19 cellular contexts compared by ENCODE assay signal in genomic region chr7:14446231-14446630, GRCh38.
DNase-seq lines count a peak whose midpoint lies in the region; ATAC-seq and TF ChIP-seq lines count a peak whose summit lies in the region.
"Had no signal": no experiment of that assay in that cellular context is flagged by ENCODE, and none has a peak within 500 bp of the region (broad histone marks: within the 10 kb centered on the region; RNA-seq: fewer than 3 reads in every experiment).

No MANE protein-coding gene starts in this region.

- H3K4me2 ChIP-seq in KMS-11 (peak overlapping the region; percentile 6; the same call in 1 of the 2 replicates), hepatocyte (peak overlapping the region; percentile 48)
- H3K4me2 ChIP-seq: BLaER1 had no signal

- H3K27me3 ChIP-seq in KMS-11 (ENCODE audit: insufficient read depth, low read depth) (no peaks in the 10 kb centered on the region), hepatocyte (no peaks in the 10 kb centered on the region), ascending aorta (no peaks in the 10 kb centered on the region)
- H3K27me3 ChIP-seq: BLaER1 had no signal

- peaks cover 12% of the 10 kb centered on the region for H3K4me1 ChIP-seq in KMS-11 (ENCODE audit: low read depth, poor library complexity, severe bottlenecking)
- peaks cover 3% of the 10 kb centered on the region for H3K4me1 ChIP-seq in hepatocyte (ENCODE audit: insufficient read depth)
- H3K4me1 ChIP-seq in ascending aorta, result no peaks in the 10 kb centered on the region
- H3K4me1 ChIP-seq: BLaER1 had no signal

- H3K4me3 Mint-ChIP-seq in Calu3 (ENCODE audit: low read depth, unreplicated experiment), result no peak overlapping the region
- no peak overlapping the region for H3K4me3 Mint-ChIP-seq in stimulated activated memory B cell treated with anti-CD40 and anti-IgM and Interleukin-4, amounts not matched to agents 10 μg/mL and 1 μg/mL and 100 μg/mL, for 72 hours
- H3K4me3 Mint-ChIP-seq: CD14-positive monocyte, H9 had no signal

- H3K9me2 ChIP-seq in hepatocyte (replicated peaks; ENCODE audit: insufficient read depth), result no peaks in the 10 kb centered on the region

- ATAC-seq in GM19438 (IDR thresholded peaks at IDR 0.05; ENCODE audit: low read depth, unreplicated experiment), result peak; percentile 21
- no peak for ATAC-seq in stimulated activated memory B cell treated with anti-CD40 and anti-IgM and Interleukin-4, amounts not matched to agents 10 μg/mL and 1 μg/mL and 100 μg/mL, for 72 hours
- ATAC-seq: K562 had no signal

- H4K20me1 ChIP-seq in KMS-11 (ENCODE audit: insufficient read depth), result no peaks in the 10 kb centered on the region
- H4K20me1 ChIP-seq in hepatocyte (ENCODE audit: insufficient read depth, poor library complexity, severe bottlenecking), result no peaks in the 10 kb centered on the region
- H4K20me1 ChIP-seq: BLaER1 had no signal

- intact Hi-C loops in Calu3 (cut with micrococcal nuclease; ENCODE audit: unreplicated experiment), result loop anchor here (5.0 kb wide), 2 partner anchors 229 to 594 kb away; no protein-coding TSS in a partner anchor
- intact Hi-C loops in ascending aorta (cut with DNase I), result no loop called here

- peak overlapping the region; percentile 60 for H3K27ac Mint-ChIP-seq in Calu3 (ENCODE audit: unreplicated experiment)
- no peak overlapping the region for H3K27ac Mint-ChIP-seq in stimulated activated memory B cell treated with anti-CD40 and anti-IgM and Interleukin-4, amounts not matched to agents 10 μg/mL and 1 μg/mL and 100 μg/mL, for 72 hours
- H3K27ac Mint-ChIP-seq: CD14-positive monocyte; CD4-positive, alpha-beta memory T cell; H9 had no signal

- no peaks in the 10 kb centered on the region for H3K27me3 Mint-ChIP-seq in Calu3 (ENCODE audit: unreplicated experiment)
- H3K27me3 Mint-ChIP-seq in stimulated activated memory B cell treated with anti-CD40 and anti-IgM and Interleukin-4, amounts not matched to agents 10 μg/mL and 1 μg/mL and 100 μg/mL, for 72 hours, result no peaks in the 10 kb centered on the region

- H3K79me2 ChIP-seq in KMS-11 (ENCODE audit: insufficient read depth, low read depth) (no peaks in the 10 kb centered on the region), hepatocyte (no peaks in the 10 kb centered on the region)

- no peaks in the 10 kb centered on the region for H3K36me3 Mint-ChIP-seq in Calu3 (ENCODE audit: insufficient read depth, unreplicated experiment)
- no peaks in the 10 kb centered on the region for H3K36me3 Mint-ChIP-seq in stimulated activated memory B cell treated with anti-CD40 and anti-IgM and Interleukin-4, amounts not matched to agents 10 μg/mL and 1 μg/mL and 100 μg/mL, for 72 hours
- H3K36me3 Mint-ChIP-seq: CD14-positive monocyte; CD4-positive, alpha-beta memory T cell had no signal

- H2AFZ ChIP-seq in KMS-11 (ENCODE audit: low read depth) (no peak overlapping the region), hepatocyte (peak overlapping the region; percentile 39)

- H3K4me3 ChIP-seq in KMS-11 (IDR thresholded peaks at IDR 0.05; ENCODE audit: insufficient read depth, low read depth, low read length) (no peak overlapping the region), hepatocyte (no peak overlapping the region), ascending aorta (no peak overlapping the region)
- H3K4me3 ChIP-seq: BLaER1, GM12878, K562 had no signal

- peaks cover 15% of the 10 kb centered on the region for H3K4me1 Mint-ChIP-seq in Calu3 (ENCODE audit: low read depth, unreplicated experiment)
- H3K4me1 Mint-ChIP-seq in stimulated activated memory B cell treated with anti-CD40 and anti-IgM and Interleukin-4, amounts not matched to agents 10 μg/mL and 1 μg/mL and 100 μg/mL, for 72 hours, result peaks cover 14% of the 10 kb centered on the region
- H3K4me1 Mint-ChIP-seq: CD14-positive monocyte, H9 had no signal

- DNase-seq in Calu3, result no peak
- DNase-seq in hepatocyte (ENCODE audit: low spot score), result no peak
- no peak for DNase-seq in GM19240 (ENCODE audit: insufficient read length, low spot score)
- no peak for DNase-seq in ascending aorta (ENCODE audit: low spot score in 2 of 2)
- DNase-seq in amniotic stem cell (lab: John Stamatoyannopoulos, UW), result no peak
- DNase-seq: 8988T, DMS79 treated with DMSO at 0.1 percent for 48 hours, GOT3, IMR-90 had no signal

- H3K27ac ChIP-seq in KMS-11 (no peak overlapping the region), hepatocyte (peak overlapping the region; percentile 68), ascending aorta (no peak overlapping the region)
- H3K27ac ChIP-seq: BLaER1, HL-60 had no signal

- 32% methylated on average over 1 of the region's 1 CpG for WGBS in hepatocyte (ENCODE audit: low lambda C conversion rate, missing lambda C conversion rate)

- CTCF ChIA-PET in Calu3 (lab: Charles Lee), result interaction anchor here (0.6 to 1.8 kb wide), 3 partner anchors 122 to 457 kb away, joined by 3 to 7 read pairs (median 4); partner anchors contain the start of gene ETV1

- H3K9ac ChIP-seq in KMS-11, result no peak overlapping the region
- H3K9ac ChIP-seq: BLaER1 had no signal

- H3K36me3 ChIP-seq in KMS-11 (ENCODE audit: insufficient read depth) (no peaks in the 10 kb centered on the region), hepatocyte (replicated peaks; ENCODE audit: insufficient read depth, low read depth) (no peaks in the 10 kb centered on the region), ascending aorta (no peaks in the 10 kb centered on the region)
- H3K36me3 ChIP-seq: BLaER1 had no signal

- no peaks in the 10 kb centered on the region for H3K9me3 ChIP-seq in hepatocyte (ENCODE audit: low read depth)
- no peaks in the 10 kb centered on the region for H3K9me3 ChIP-seq in ascending aorta
- H3K9me3 ChIP-seq: BLaER1 had no signal

- TF ChIP-seq CTCF in Calu3 (IDR thresholded peaks at IDR 0.05; ENCODE audit: unreplicated experiment) (no peak), KMS-11 (conservative IDR thresholded peaks at IDR 0.05; ENCODE audit: low read depth, low read length) (no peak), hepatocyte (IDR thresholded peaks at IDR 0.05; ENCODE audit: poor library complexity) (no peak), ascending aorta (IDR thresholded peaks at IDR 0.05) (no peak)

- peaks cover 2% of the 10 kb centered on the region for H3K9me3 Mint-ChIP-seq in Calu3 (ENCODE audit: low read depth, unreplicated experiment)
- peaks cover 8% of the 10 kb centered on the region for H3K9me3 Mint-ChIP-seq in stimulated activated memory B cell treated with anti-CD40 and anti-IgM and Interleukin-4, amounts not matched to agents 10 μg/mL and 1 μg/mL and 100 μg/mL, for 72 hours
- H3K9me3 Mint-ChIP-seq: CD4-positive, alpha-beta memory T cell; H9 had no signal

- BruUV-seq in Calu3 (replicated peaks; lab: Mats Ljungman, UMichigan), result no TSS peak
